ENCODE assay signal across 8 cellular contexts in the genomic region with DNA sequence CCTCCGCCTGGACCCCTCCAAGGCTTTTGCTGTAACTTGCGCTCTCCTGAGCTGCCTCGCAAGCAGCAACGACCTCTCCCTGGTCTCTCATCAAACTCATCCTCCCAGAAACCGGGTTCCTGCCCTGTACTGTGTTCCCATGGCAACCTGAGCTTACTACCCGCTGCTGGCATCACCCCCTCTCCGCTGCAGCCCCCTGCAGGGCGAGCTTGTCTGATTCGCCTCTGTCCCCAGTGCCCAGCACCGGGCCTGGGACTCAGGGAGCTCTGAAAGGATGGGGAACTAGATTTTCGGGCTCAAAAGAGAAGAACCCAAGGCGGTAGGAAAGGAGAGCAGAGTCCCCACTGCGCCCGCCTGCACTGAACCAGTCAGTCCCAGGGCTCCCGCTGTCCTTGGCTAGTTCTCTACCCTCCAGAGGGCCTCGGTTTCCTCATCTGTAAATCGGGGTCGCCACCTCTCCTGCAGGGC. TPM values are rescaled to one million over a fixed set of nuclear protein-coding genes. Genes with fewer than 3 reads are reported as not detected.
DNase-seq lines count a peak whose midpoint lies in the region; ATAC-seq and TF ChIP-seq lines count a peak whose summit lies in the region.

No MANE protein-coding gene starts in this region.

- H3K9ac ChIP-seq in iPS-18a (ENCODE audit: low read length) (peak overlapping the region; percentile 60), skeletal muscle satellite cell (ENCODE audit: low read depth, low read length) (peak overlapping the region; percentile 95)

- H3K4me2 ChIP-seq in skeletal muscle satellite cell (ENCODE audit: low read length), result peak overlapping the region; percentile 96

- DNase-seq in activated CD4-positive, alpha-beta T cell treated with anti-CD3 and anti-CD28 coated beads for 48 hours, result peak; percentile 20
- no peak for DNase-seq in activated CD4-positive, alpha-beta T cell treated with anti-CD3 and anti-CD28 coated beads, Interleukin-2, amount 50 U/mL, for 1 hour
- DNase-seq in NCI-H69 (lab: John Stamatoyannopoulos, UW) (peak; percentile 64), brain microvascular endothelial cell (peak; percentile 35), occipital lobe (lab: John Stamatoyannopoulos, UW) (no peak)

- H3K36me3 ChIP-seq in brain microvascular endothelial cell (replicated peaks), result no peaks in the 10 kb centered on the region
- no peaks in the 10 kb centered on the region for H3K36me3 ChIP-seq in iPS-18a (ENCODE audit: control insufficient read depth, low read depth, low read length)
- peaks cover 15% of the 10 kb centered on the region for H3K36me3 ChIP-seq in skeletal muscle satellite cell (ENCODE audit: insufficient read depth, low read length)

- H3K4me1 ChIP-seq in iPS-18a (ENCODE audit: control insufficient read depth, low read depth, low read length) (no peaks in the 10 kb centered on the region), skeletal muscle satellite cell (ENCODE audit: control insufficient read depth, insufficient read depth, low read length) (peaks cover 27% of the 10 kb centered on the region)

- peak; percentile 11 for TF ChIP-seq CTCF in brain microvascular endothelial cell (IDR thresholded peaks at IDR 0.05; ENCODE audit: low read depth, low read length, missing control alignments)

- H3K27me3 ChIP-seq in brain microvascular endothelial cell (replicated peaks), result no peaks in the 10 kb centered on the region
- H3K27me3 ChIP-seq in iPS-18a (ENCODE audit: control insufficient read depth, insufficient read depth, low read length), result peaks cover 18% of the 10 kb centered on the region
- H3K27me3 ChIP-seq in skeletal muscle satellite cell (ENCODE audit: control insufficient read depth, insufficient read depth, low read length), result peaks cover 5% of the 10 kb centered on the region

- in situ Hi-C loops in brain microvascular endothelial cell (cut with HindIII; ENCODE audit: low pct_ligation_motif_present, low sequenced_read_pairs), result no loop called here

- H3K9me3 ChIP-seq in iPS-18a (ENCODE audit: control insufficient read depth, low read depth, low read length) (no peaks in the 10 kb centered on the region), skeletal muscle satellite cell (replicated peaks; ENCODE audit: low read length) (no peaks in the 10 kb centered on the region)

- peak overlapping the region; percentile 93 for H3K27ac ChIP-seq in brain microvascular endothelial cell
- no peak overlapping the region for H3K27ac ChIP-seq in iPS-18a (ENCODE audit: low read length)

- peak overlapping the region; percentile 94 for H3K4me3 ChIP-seq in brain microvascular endothelial cell (ENCODE audit: low read depth, low read length)
- peak overlapping the region; percentile 89 for H3K4me3 ChIP-seq in iPS-18a (ENCODE audit: low read length)
- H3K4me3 ChIP-seq in skeletal muscle satellite cell (ENCODE audit: low read length), result peak overlapping the region; percentile 82

- ATAC-seq in HG02588 (IDR thresholded peaks at IDR 0.05; ENCODE audit: unreplicated experiment), result peak; percentile 13

RNA-seq across cellular contexts. Expression of gene HS1BP3, which starts 0.5 kb away (rescaled TPM):
- total RNA-seq in skeletal muscle satellite cell (2012; rRNA removed), result 18.1 and 34.2 TPM in 2 replicates
- total RNA-seq in occipital lobe, result 10.3 TPM

RNA-seq across cellular contexts. Expression of gene GDF7, which starts 16.5 kb away (rescaled TPM):
- total RNA-seq in skeletal muscle satellite cell (2012; rRNA removed), result under 0.01 TPM in 1 of 2 replicates, not detected in the other
- total RNA-seq in occipital lobe, result 0.16 TPM

Comparison
In these comparisons a context has a peak if more than half of its experiments do, and no peak if none do; other contexts are left out.
1. DNase-seq: peak in activated CD4-positive, alpha-beta T cell treated with anti-CD3 and anti-CD28 coated beads for 48 hours (single experiment), NCI-H69 (single experiment) and brain microvascular endothelial cell (single experiment); none in activated CD4-positive, alpha-beta T cell treated with anti-CD3 and anti-CD28 coated beads, Interleukin-2, amount 50 U/mL, for 1 hour (single experiment) and occipital lobe (single experiment).
2. Peak in every context shown above with its lines, with median percentiles within 50 percentile points of each other: H3K4me3 ChIP-seq.